13 cellular contexts compared by ENCODE assay signal in genomic region chr11:61164610-61165424, GRCh38. TPM values are rescaled to one million over a fixed set of nuclear protein-coding genes. Genes with fewer than 3 reads are reported as not detected.
DNase-seq lines count a peak whose midpoint lies in the region; ATAC-seq and TF ChIP-seq lines count a peak whose summit lies in the region.
"Had no signal": no experiment of that assay in that cellular context is flagged by ENCODE, and none has a peak within 500 bp of the region (broad histone marks: within the 10 kb centered on the region; RNA-seq: fewer than 3 reads in every experiment).

No MANE protein-coding gene starts in this region.

- TF ChIP-seq CTCF in WTC11 (IDR thresholded peaks at IDR 0.05) (no peak), heart right ventricle (IDR thresholded peaks at IDR 0.05) (no peak)

- H3K4me1 Mint-ChIP-seq in WTC11: peaks cover 30% of the 10 kb centered on the region

- H3K4me3 ChIP-seq in muscle layer of duodenum (ENCODE audit: low read depth in 1 of 2, low read length in 2 of 2): no peak overlapping the region
- peak overlapping the region in 1 of 10 donors; percentile 30 for H3K4me3 ChIP-seq in heart right ventricle

- peaks cover 4% of the 10 kb centered on the region; the same call in 1 of the 2 replicates for H3K9me3 Mint-ChIP-seq in WTC11

- DNase-seq in DMS53 (lab: John Stamatoyannopoulos, UW) (peak; percentile 95), NCI-H1417 treated with DMSO at 0.1 percent for 48 hours (lab: John Stamatoyannopoulos, UW) (peak; percentile 13), WTC11 (ENCODE audit: low spot score) (no peak), GM19238 (ENCODE audit: insufficient read length, low spot score) (no peak), heart right ventricle (no peak), left colon (no peak)
- no peak for DNase-seq in stimulated activated naive CD4-positive, alpha-beta T cell (lab: John Stamatoyannopoulos, UW)
- DNase-seq: dermis blood vessel endothelial cell; hippocampal formation; SK-N-SH; stimulated activated CD4-positive, alpha-beta T cell treated with anti-CD3 and anti-CD28 coated beads, Interleukin-15, amount 100 ng/mL, for 24 hours had no signal

- peak overlapping the region; percentile 28 for H3K27ac ChIP-seq in muscle layer of duodenum (ENCODE audit: low read length)
- peak overlapping the region in 3 of 10 donors; percentile 31 to 99 (median 52) for H3K27ac ChIP-seq in heart right ventricle

- no peaks in the 10 kb centered on the region for H3K27me3 ChIP-seq in muscle layer of duodenum (ENCODE audit: low read depth, low read length)
- H3K27me3 ChIP-seq in heart right ventricle: peaks cover 0 to 11% (median 0%) of the 10 kb centered on the region in 7 donors

- no peaks in the 10 kb centered on the region for H3K9me3 ChIP-seq in muscle layer of duodenum (ENCODE audit: control insufficient read depth in 1 of 2, low read length in 2 of 2)
- peaks cover 0 to 5% (median 0%) of the 10 kb centered on the region in 11 donors for H3K9me3 ChIP-seq in heart right ventricle
- H3K9me3 ChIP-seq: SK-N-SH had no signal

- WGBS in heart right ventricle, 2 donors: 75 to 77% methylated on average over 13 of the region's 13 CpGs

- H3K36me3 Mint-ChIP-seq in WTC11: peaks cover 3% of the 10 kb centered on the region; the same call in 1 of the 2 replicates

- intact Hi-C loops in heart right ventricle (cut with DNase I): no loop called here
- intact Hi-C loops in left colon (cut with DNase I, micrococcal nuclease): no loop called here

- H3K36me3 ChIP-seq in muscle layer of duodenum (ENCODE audit: control insufficient read depth in 1 of 2, insufficient read depth in 2 of 2, low read length in 2 of 2) (no peaks in the 10 kb centered on the region), heart right ventricle (no peaks in the 10 kb centered on the region)

- H3K27ac Mint-ChIP-seq in WTC11: peak overlapping the region; percentile 52; the same call in 1 of the 2 replicates

- ATAC-seq in WTC11 (no peak), heart right ventricle (no peak), left colon (no peak)

- CTCF ChIA-PET in WTC11 (lab: Charles Lee): no interaction called here

- peaks cover 8 to 17% of the 10 kb centered on the region in 2 donors for H3K4me1 ChIP-seq in muscle layer of duodenum (ENCODE audit: control insufficient read depth in 1 of 2, insufficient read depth in 2 of 2, low read length in 2 of 2)
- peaks cover 0 to 63% (median 17%) of the 10 kb centered on the region in 9 donors for H3K4me1 ChIP-seq in heart right ventricle

- POLR2A ChIA-PET in WTC11 (lab: Charles Lee): no interaction called here

- H3K27me3 Mint-ChIP-seq in WTC11 (ENCODE audit: low read depth): peaks cover 4% of the 10 kb centered on the region; the same call in 1 of the 2 replicates

- no peak overlapping the region for H3K4me3 Mint-ChIP-seq in WTC11

TF ChIP-seq in WTC11, 78 proteins besides CTCF, POLR2A, EP300 and RAD21:
- TF ChIP-seq FOXJ3 (CRISPR knock-in tag; IDR thresholded peaks at IDR 0.05; ENCODE audit: borderline replicate concordance): no peak

RNA-seq across cellular contexts. Expression of gene VPS37C, which starts 3.6 kb away (rescaled TPM):
- total RNA-seq in WTC11 (2021) (22.2 to 23.9 TPM (median 23.4 TPM) in 3 replicates), heart right ventricle (10 to 100 TPM; 10.6 to 21.8 (median 15.5) TPM), left colon (10 to 100 TPM; 25.4 to 27.3 TPM)
- polyA plus RNA-seq in heart right ventricle: 10 to 100 TPM in 1 of 2 donors, 1 to 10 TPM in 1; 7.7 to 18.6 TPM

RNA-seq across cellular contexts. Expression of gene PGA3, which starts 38.5 kb away (rescaled TPM):
- total RNA-seq in WTC11 (2021): 0.20 to 0.37 TPM in 2 of 3 replicates, not detected in the other
- total RNA-seq in heart right ventricle: under 1 TPM in 4 of 10 donors, not detected in 6; 0.18 to 0.92 (median 0.45) TPM
- polyA plus RNA-seq in heart right ventricle: 1 to 10 TPM; 1.0 to 3.4 TPM
- total RNA-seq in left colon: not detected
- total RNA-seq: dermis blood vessel endothelial cell, G401 had no signal
- polyA plus RNA-seq: SK-N-SH had no signal

RNA-seq across cellular contexts. Expression of gene PGA4, which starts 57.3 kb away (rescaled TPM):
- total RNA-seq in WTC11 (2021) (0.32 to 1.3 TPM in 2 of 3 replicates, not detected in the other), heart right ventricle (1 to 10 TPM in 2 of 10 donors, under 1 TPM in 1, not detected in 7; 0.76 to 2.6 (median 2.6) TPM), left colon (under 1 TPM; 0.14 to 0.52 TPM)
- 1 to 10 TPM in 1 of 2 donors, not detected in 1; 1.7 TPM for polyA plus RNA-seq in heart right ventricle
- total RNA-seq: dermis blood vessel endothelial cell, G401 had no signal
- polyA plus RNA-seq: SK-N-SH had no signal

Comparison
In these comparisons a context has a peak if more than half of its experiments do, and no peak if none do; other contexts are left out.
1. DNase-seq: peak in DMS53 (single experiment) and NCI-H1417 treated with DMSO at 0.1 percent for 48 hours (single experiment); none in WTC11 (single experiment), GM19238 (single experiment), heart right ventricle (0 of 2), stimulated activated naive CD4-positive, alpha-beta T cell (0 of 6) and left colon (0 of 2).